Comparison of ENCODE assay signal across 14 cellular contexts in genomic region chr10:124604214-124605000, GRCh38.
DNase-seq lines count a peak whose midpoint lies in the region; ATAC-seq and TF ChIP-seq lines count a peak whose summit lies in the region.
"Had no signal": no experiment of that assay in that cellular context is flagged by ENCODE, and none has a peak within 500 bp of the region (broad histone marks: within the 10 kb centered on the region; RNA-seq: fewer than 3 reads in every experiment).

No MANE protein-coding gene starts in this region.

- H3K36me3 Mint-ChIP-seq in activated B cell treated with CpG ODN at 0.5 μM for 24 hours (ENCODE audit: low read depth), result no peaks in the 10 kb centered on the region
- H3K36me3 Mint-ChIP-seq: activated CD4-positive, alpha-beta memory T cell treated with anti-CD3 and anti-CD28 coated beads for 36 hours; activated naive CD8-positive, alpha-beta T cell treated with anti-CD3 and anti-CD28 coated beads, Interleukin-2, amount 10 ng/mL, durations not matched to agents 7 days and 5 days had no signal

- POLR2A ChIA-PET in HEK293 (lab: Yijun Ruan, JAX), result interaction anchor here (1.0 kb wide), 1 partner anchor 197 kb away, joined by 3 read pairs; the partner anchor contains the start of gene ABRAXAS2
- POLR2A ChIA-PET in activated B cell treated with CpG ODN at 0.5 μM for 24 hours (lab: Charles Lee), result interaction anchor here (0.6 to 10.6 kb wide), 12 partner anchors 8 to 137 kb away, joined by 3 to 207 read pairs (median 8); no protein-coding TSS in a partner anchor

- peak overlapping the region; percentile 19 for H3K4me3 Mint-ChIP-seq in activated B cell treated with CpG ODN at 0.5 μM for 24 hours
- H3K4me3 Mint-ChIP-seq: activated CD4-positive, alpha-beta memory T cell treated with anti-CD3 and anti-CD28 coated beads for 36 hours; activated naive CD8-positive, alpha-beta T cell treated with anti-CD3 and anti-CD28 coated beads, Interleukin-2, amount 10 ng/mL, durations not matched to agents 7 days and 5 days; activated T-cell treated with anti-CD3 and anti-CD28 coated beads, Interleukin-2, amount 50 U/mL, for 72 hours had no signal

- no peaks in the 10 kb centered on the region for H3K4me1 ChIP-seq in HEK293 (ENCODE audit: control insufficient read depth, insufficient read depth, low read length)
- no peaks in the 10 kb centered on the region for H3K4me1 ChIP-seq in sigmoid colon
- H3K4me1 ChIP-seq in body of pancreas, result no peaks in the 10 kb centered on the region

- DNase-seq in activated B cell treated with CpG ODN at 0.5 μM for 24 hours (peak; percentile 23), left ventricle myocardium superior (peak; percentile 19), sigmoid colon (no peak), body of pancreas (no peak), NCI-H526 (lab: John Stamatoyannopoulos, UW) (no peak), HT-29 (ENCODE audit: low spot score) (no peak), NCI-H2029 (lab: John Stamatoyannopoulos, UW) (no peak)
- DNase-seq: activated CD4-positive, alpha-beta memory T cell treated with anti-CD3 and anti-CD28 coated beads for 36 hours; activated naive CD8-positive, alpha-beta T cell treated with anti-CD3 and anti-CD28 coated beads, Interleukin-2, amount 10 ng/mL, durations not matched to agents 7 days and 5 days; activated T-cell treated with anti-CD3 and anti-CD28 coated beads, Interleukin-2, amount 50 U/mL, for 72 hours; NCI-H774; stimulated activated CD4-positive, alpha-beta T cell treated with anti-CD3 and anti-CD28 coated beads, Interleukin-15, amount 100 ng/mL, for 24 hours had no signal

- peaks cover 88% of the 10 kb centered on the region for H3K4me1 Mint-ChIP-seq in activated B cell treated with CpG ODN at 0.5 μM for 24 hours
- H3K4me1 Mint-ChIP-seq: activated naive CD8-positive, alpha-beta T cell treated with anti-CD3 and anti-CD28 coated beads, Interleukin-2, amount 10 ng/mL, durations not matched to agents 7 days and 5 days had no signal

- ATAC-seq in activated B cell treated with CpG ODN at 0.5 μM for 24 hours (ENCODE audit: low read depth) (no peak), left ventricle myocardium superior (no peak), body of pancreas (no peak)
- ATAC-seq: activated T-cell treated with anti-CD3 and anti-CD28 coated beads, Interleukin-2, amount 50 U/mL, for 72 hours; left lobe of liver had no signal

- no peaks in the 10 kb centered on the region for H3K9me3 Mint-ChIP-seq in activated B cell treated with CpG ODN at 0.5 μM for 24 hours
- H3K9me3 Mint-ChIP-seq: activated CD4-positive, alpha-beta memory T cell treated with anti-CD3 and anti-CD28 coated beads for 36 hours; activated naive CD8-positive, alpha-beta T cell treated with anti-CD3 and anti-CD28 coated beads, Interleukin-2, amount 10 ng/mL, durations not matched to agents 7 days and 5 days; activated T-cell treated with anti-CD3 and anti-CD28 coated beads, Interleukin-2, amount 50 U/mL, for 72 hours had no signal

- CTCF ChIA-PET in HEK293 (lab: Yijun Ruan, JAX), result interaction anchor here (0.6 kb wide), 1 partner anchor 378 kb away, joined by 3 read pairs; no protein-coding TSS in a partner anchor
- CTCF ChIA-PET in activated B cell treated with CpG ODN at 0.5 μM for 24 hours (lab: Charles Lee), result interaction anchor here (1.0 to 1.3 kb wide), 5 partner anchors 7 to 137 kb away, joined by 3 to 4 read pairs (median 4); no protein-coding TSS in a partner anchor

- 75 to 88% methylated on average over 22 of the region's 22 CpGs for WGBS in sigmoid colon, 2 donors
- 53 to 91% methylated on average over 3 to 22 of the region's 22 CpGs for WGBS in body of pancreas, 2 donors

- no peaks in the 10 kb centered on the region for H3K27me3 Mint-ChIP-seq in activated B cell treated with CpG ODN at 0.5 μM for 24 hours
- H3K27me3 Mint-ChIP-seq: activated CD4-positive, alpha-beta memory T cell treated with anti-CD3 and anti-CD28 coated beads for 36 hours; activated naive CD8-positive, alpha-beta T cell treated with anti-CD3 and anti-CD28 coated beads, Interleukin-2, amount 10 ng/mL, durations not matched to agents 7 days and 5 days had no signal

- intact Hi-C loops in activated B cell treated with CpG ODN at 0.5 μM for 24 hours (cut with micrococcal nuclease), result loop anchor here (5.0 to 10.0 kb wide), 2 partner anchors 188 to 510 kb away; partner anchors contain the start of genes CHST15 and EEF1AKMT2
- intact Hi-C loops in left ventricle myocardium superior (cut with micrococcal nuclease), result no loop called here
- intact Hi-C loops in sigmoid colon (cut with DNase I), result no loop called here
- intact Hi-C loops in body of pancreas (cut with DNase I), result no loop called here

- H3K27ac ChIP-seq in HEK293 (ENCODE audit: extremely low read depth, low read depth, low read length) (no peak overlapping the region), sigmoid colon (peak overlapping the region in 3 of 4 donors; percentile 12 to 34 (median 31)), body of pancreas (no peak overlapping the region)

- H3K4me3 ChIP-seq in HEK293 (ENCODE audit: low read depth, low read length) (no peak overlapping the region), sigmoid colon (no peak overlapping the region), body of pancreas (no peak overlapping the region)

- TF ChIP-seq POLR2A in sigmoid colon (IDR thresholded peaks at IDR 0.05) (no peak), body of pancreas (IDR thresholded peaks at IDR 0.05) (no peak)

- H3K27me3 ChIP-seq in sigmoid colon (no peaks in the 10 kb centered on the region), body of pancreas (no peaks in the 10 kb centered on the region)

- no peak for TF ChIP-seq EP300 in sigmoid colon (IDR thresholded peaks at IDR 0.05)

- H3K9me3 ChIP-seq in HEK293 (ENCODE audit: control insufficient read depth, insufficient read depth, low read depth, low read length) (no peaks in the 10 kb centered on the region), sigmoid colon (no peaks in the 10 kb centered on the region), body of pancreas (no peaks in the 10 kb centered on the region)

- peak overlapping the region; percentile 63 for H3K27ac Mint-ChIP-seq in activated B cell treated with CpG ODN at 0.5 μM for 24 hours
- H3K27ac Mint-ChIP-seq: activated CD4-positive, alpha-beta memory T cell treated with anti-CD3 and anti-CD28 coated beads for 36 hours; activated naive CD8-positive, alpha-beta T cell treated with anti-CD3 and anti-CD28 coated beads, Interleukin-2, amount 10 ng/mL, durations not matched to agents 7 days and 5 days; activated T-cell treated with anti-CD3 and anti-CD28 coated beads, Interleukin-2, amount 50 U/mL, for 72 hours had no signal

- H3K36me3 ChIP-seq in HEK293 (ENCODE audit: control insufficient read depth in 2 of 2, insufficient read depth in 1 of 2, low read length in 2 of 2), result no peaks in the 10 kb centered on the region
- H3K36me3 ChIP-seq in sigmoid colon, result no peaks in the 10 kb centered on the region
- H3K36me3 ChIP-seq in body of pancreas (replicated peaks in 1 of 2; ENCODE audit: insufficient read depth in 1 of 2, low read depth in 2 of 2), result no peaks in the 10 kb centered on the region

- no peak for TF ChIP-seq CTCF in HEK293 (tag by site-specific recombination; IDR thresholded peaks at IDR 0.05)
- TF ChIP-seq CTCF in activated B cell treated with CpG ODN at 0.5 μM for 24 hours (IDR thresholded peaks at IDR 0.05), result no peak
- no peak for TF ChIP-seq CTCF in sigmoid colon (IDR thresholded peaks at IDR 0.05)
- no peak for TF ChIP-seq CTCF in body of pancreas (IDR thresholded peaks at IDR 0.05)

TF ChIP-seq in HEK293, 187 proteins besides CTCF, POLR2A, EP300 and RAD21:
- TF ChIP-seq GLIS2 (tag by site-specific recombination; IDR thresholded peaks at IDR 0.05), result 0 out of 2 replicates have a peak, but pooled peaks have one; percentile 6
- TF ChIP-seq GLI2 (tag by site-specific recombination; IDR thresholded peaks at IDR 0.05; ENCODE audit: borderline replicate concordance, low read depth), result no peak
- TF ChIP-seq ZNF560 (tag by site-specific recombination; IDR thresholded peaks at IDR 0.05; ENCODE audit: borderline replicate concordance), result no peak
- TF ChIP-seq ZNF335 (tag by site-specific recombination; conservative IDR thresholded peaks at IDR 0.05), result no peak
- no peak for TF ChIP-seq ZXDB (tag by site-specific recombination; IDR thresholded peaks at IDR 0.05)
- no peak for TF ChIP-seq OVOL3 (tag by site-specific recombination; IDR thresholded peaks at IDR 0.05)
- no peak for TF ChIP-seq ZSCAN16 (tag by site-specific recombination; IDR thresholded peaks at IDR 0.05)
- TF ChIP-seq ZSCAN4 (tag by site-specific recombination; IDR thresholded peaks at IDR 0.05), result no peak
- TF ChIP-seq ZNF600 (tag by site-specific recombination; IDR thresholded peaks at IDR 0.05), result no peak
- no peak for TF ChIP-seq ZNF214 (tag by site-specific recombination; IDR thresholded peaks at IDR 0.05; ENCODE audit: borderline replicate concordance)
- peak; percentile 56; the same call in 1 of the 2 replicates for TF ChIP-seq ZIC2 (tag by site-specific recombination; IDR thresholded peaks at IDR 0.05)

Comparison
In these comparisons a context has a peak if more than half of its experiments do, and no peak if none do; other contexts are left out.
1. H3K27ac ChIP-seq: peak in sigmoid colon (3 of 4); none in HEK293 (single experiment) and body of pancreas (0 of 4).
2. DNase-seq: peak in activated B cell treated with CpG ODN at 0.5 μM for 24 hours (single experiment) and left ventricle myocardium superior (single experiment); none in sigmoid colon (single experiment), body of pancreas (0 of 4), NCI-H526 (0 of 2), HT-29 (single experiment) and NCI-H2029 (single experiment).